In the genomic region with DNA sequence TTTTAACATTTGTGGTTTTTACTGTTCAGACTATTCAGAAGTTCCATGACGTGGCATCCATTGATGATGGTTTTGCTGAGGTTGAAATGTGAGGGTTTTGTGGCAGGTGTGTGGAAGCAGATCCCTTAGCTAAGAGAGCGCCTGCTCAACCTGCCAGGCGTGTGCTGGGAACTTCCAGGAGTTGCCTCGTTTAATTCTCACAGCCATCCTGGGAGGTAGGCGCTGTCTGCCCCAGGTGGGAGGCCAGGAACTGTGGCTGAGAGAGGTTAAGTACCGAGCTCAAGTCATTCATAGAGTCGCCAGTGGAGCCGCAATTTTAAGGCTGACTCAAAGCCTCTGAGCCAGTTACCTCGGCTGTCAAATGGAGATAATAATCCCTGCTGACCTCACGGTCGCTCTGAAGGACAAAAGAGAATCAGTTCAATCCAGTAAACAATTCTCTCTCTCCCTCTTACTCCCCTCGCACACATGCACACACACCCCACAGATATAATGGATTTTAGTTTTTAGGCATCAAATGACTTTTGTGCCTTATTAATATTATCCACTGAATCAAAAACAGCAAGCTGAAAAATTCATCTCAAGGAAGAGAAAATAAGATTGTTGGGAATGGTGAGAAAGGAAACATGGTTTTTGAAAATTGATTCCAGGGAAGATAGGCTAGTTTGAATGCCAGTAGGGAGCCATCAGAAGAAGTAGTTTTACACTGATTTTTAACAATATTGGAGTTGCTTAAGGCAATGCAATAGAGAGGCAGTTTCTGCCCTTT, we compare ENCODE assay signal across 8 cellular contexts.
DNase-seq lines count a peak whose midpoint lies in the region; ATAC-seq and TF ChIP-seq lines count a peak whose summit lies in the region.

No MANE protein-coding gene starts in this region.

- H3K27ac ChIP-seq in neural cell (ENCODE audit: low read length) = peak overlapping the region; percentile 58

- peak overlapping the region; percentile 17 for H3K4me2 ChIP-seq in neural cell (ENCODE audit: low read length)

- H3K79me2 ChIP-seq in neural cell (replicated peaks; ENCODE audit: insufficient read depth, low read length) = no peaks in the 10 kb centered on the region

- no peaks in the 10 kb centered on the region for H3K9me2 ChIP-seq in neural cell (ENCODE audit: insufficient read depth, low read length)

- no peak overlapping the region for H2AFZ ChIP-seq in neural cell (ENCODE audit: low read depth, low read length)

- POLR2A ChIA-PET in HEK293T (lab: Yijun Ruan, JAX) = no interaction called here

- TF ChIP-seq EP300 in neural cell (conservative IDR thresholded peaks at IDR 0.05; ENCODE audit: poor library complexity, severe bottlenecking) = no peak

- peaks cover 15% of the 10 kb centered on the region for H3K4me1 Mint-ChIP-seq in CD14-positive monocyte
- H3K4me1 Mint-ChIP-seq in stimulated activated naive CD8-positive, alpha-beta T cell treated with anti-CD3 and anti-CD28 coated beads, Interleukin-15, amount 100 ng/mL, for 72 hours = peaks cover 66% of the 10 kb centered on the region

- peak overlapping the region in 1 of 2 donors; percentile 6 for H3K4me3 Mint-ChIP-seq in CD14-positive monocyte
- peak overlapping the region; percentile 71 to 81 for H3K4me3 Mint-ChIP-seq in stimulated activated naive CD8-positive, alpha-beta T cell treated with anti-CD3 and anti-CD28 coated beads, Interleukin-15, amount 100 ng/mL, for 72 hours

- no peaks in the 10 kb centered on the region for H3K27me3 ChIP-seq in neural cell (ENCODE audit: insufficient read depth, low read depth, low read length)

- no peaks in the 10 kb centered on the region for H3F3A ChIP-seq in neural cell (ENCODE audit: insufficient read depth, low read length, poor library complexity, severe bottlenecking)

- TF ChIP-seq RAD21 in neural cell (conservative IDR thresholded peaks at IDR 0.05) = no peak

- H3K4me3 ChIP-seq in choroid plexus epithelial cell (ENCODE audit: low read depth, low read length) (no peak overlapping the region), neural cell (ENCODE audit: low read length) (peak overlapping the region; percentile 23)

- DNase-seq in CD14-positive monocyte (ENCODE audit: low spot score) (no peak), choroid plexus epithelial cell (ENCODE audit: low read depth) (peak; percentile 60), HEK293T (ENCODE audit: extremely low spot score) (no peak), HCEC 1CT (no peak)
- DNase-seq in activated CD4-positive, alpha-beta T cell treated with anti-CD3 and anti-CD28 coated beads for 24 hours (ENCODE audit: low read depth in 2 of 2) = peak; percentile 55 to 73
- DNase-seq in stimulated activated naive CD8-positive, alpha-beta T cell treated with anti-CD3 and anti-CD28 coated beads, Interleukin-15, amount 100 ng/mL, for 72 hours = peak; percentile 75 to 88

- intact Hi-C loops in CD14-positive monocyte (cut with micrococcal nuclease) = no loop called here

- H3K9me3 Mint-ChIP-seq in CD14-positive monocyte = no peaks in the 10 kb centered on the region
- no peaks in the 10 kb centered on the region for H3K9me3 Mint-ChIP-seq in stimulated activated naive CD8-positive, alpha-beta T cell treated with anti-CD3 and anti-CD28 coated beads, Interleukin-15, amount 100 ng/mL, for 72 hours

- H3K36me3 ChIP-seq in neural cell (ENCODE audit: insufficient read depth, low read length) = no peaks in the 10 kb centered on the region

- ATAC-seq in HG02798 (IDR thresholded peaks at IDR 0.05; ENCODE audit: poor library complexity, unreplicated experiment) = peak; percentile 29
- ATAC-seq in stimulated activated naive CD8-positive, alpha-beta T cell treated with anti-CD3 and anti-CD28 coated beads, Interleukin-15, amount 100 ng/mL, for 72 hours = peak; percentile 69

- H3K27ac Mint-ChIP-seq in CD14-positive monocyte = peak overlapping the region in 4 of 7 donors; percentile 7 to 71 (median 42)
- H3K27ac Mint-ChIP-seq in stimulated activated naive CD8-positive, alpha-beta T cell treated with anti-CD3 and anti-CD28 coated beads, Interleukin-15, amount 100 ng/mL, for 72 hours = peak overlapping the region; percentile 93 to 99

- no peaks in the 10 kb centered on the region for H3K9me3 ChIP-seq in neural cell (ENCODE audit: low read length)

- H3K9ac ChIP-seq in neural cell (ENCODE audit: low read length) = no peak overlapping the region

- TF ChIP-seq CTCF in CD14-positive monocyte (IDR thresholded peaks at IDR 0.05) (no peak), choroid plexus epithelial cell (conservative IDR thresholded peaks at IDR 0.05; ENCODE audit: low read depth, low read length) (peak; percentile 17), neural cell (IDR thresholded peaks at IDR 0.05; ENCODE audit: poor library complexity, severe bottlenecking) (no peak)

- H3K27me3 Mint-ChIP-seq in CD14-positive monocyte (ENCODE audit: low read depth in 3 of 3) = peaks cover 0 to 2% (median 0%) of the 10 kb centered on the region in 3 donors
- H3K27me3 Mint-ChIP-seq in stimulated activated naive CD8-positive, alpha-beta T cell treated with anti-CD3 and anti-CD28 coated beads, Interleukin-15, amount 100 ng/mL, for 72 hours = no peaks in the 10 kb centered on the region

- H4K20me1 ChIP-seq in neural cell (ENCODE audit: insufficient read depth) = no peaks in the 10 kb centered on the region

- H3K36me3 Mint-ChIP-seq in CD14-positive monocyte = peaks cover 86 to 94% of the 10 kb centered on the region in 2 donors

- CTCF ChIA-PET in HEK293T (lab: Yijun Ruan, JAX) = no interaction called here

TF ChIP-seq in neural cell, 6 proteins besides CTCF, POLR2A, EP300 and RAD21:
- TF ChIP-seq SMC3 (conservative IDR thresholded peaks at IDR 0.05; ENCODE audit: poor library complexity) (no peak), MXI1 (conservative IDR thresholded peaks at IDR 0.05; ENCODE audit: poor library complexity, severe bottlenecking) (no peak), EZH2 (IDR thresholded peaks at IDR 0.05; ENCODE audit: borderline replicate concordance, insufficient read depth, low read length, poor library complexity, severe bottlenecking) (no peak), REST (IDR thresholded peaks at IDR 0.05; ENCODE audit: borderline replicate concordance) (no peak), POLR2AphosphoS5 (IDR thresholded peaks at IDR 0.05) (no peak), TAF1 (IDR thresholded peaks at IDR 0.05; ENCODE audit: low read depth) (no peak)
TF ChIP-seq in neural cell: peak in this region for 0.

TF ChIP-seq in HEK293T, 16 proteins besides CTCF, POLR2A, EP300 and RAD21:
- no peak for TF ChIP-seq ELF4 (IDR thresholded peaks at IDR 0.05)
- no peak for TF ChIP-seq ARNT (IDR thresholded peaks at IDR 0.05)
- no peak for TF ChIP-seq SUZ12 (IDR thresholded peaks at IDR 0.05)
- TF ChIP-seq ZNF384 (IDR thresholded peaks at IDR 0.05) = no peak
- TF ChIP-seq CTBP1 (IDR thresholded peaks at IDR 0.05; ENCODE audit: borderline replicate concordance) = no peak
- no peak for TF ChIP-seq NFRKB (IDR thresholded peaks at IDR 0.05)
- no peak for TF ChIP-seq L3MBTL2 (conservative IDR thresholded peaks at IDR 0.05)
- TF ChIP-seq FOXA1 (IDR thresholded peaks at IDR 0.05) = no peak
- no peak for TF ChIP-seq TARDBP (IDR thresholded peaks at IDR 0.05)

Comparison
In these comparisons a context has a peak if more than half of its experiments do, and no peak if none do; other contexts are left out.
1. DNase-seq: peak in activated CD4-positive, alpha-beta T cell treated with anti-CD3 and anti-CD28 coated beads for 24 hours (2 of 2), choroid plexus epithelial cell (single experiment) and stimulated activated naive CD8-positive, alpha-beta T cell treated with anti-CD3 and anti-CD28 coated beads, Interleukin-15, amount 100 ng/mL, for 72 hours (2 of 2); none in CD14-positive monocyte (single experiment), HEK293T (single experiment) and HCEC 1CT (single experiment).